3 cellular contexts compared by ENCODE assay signal in the genomic region with DNA sequence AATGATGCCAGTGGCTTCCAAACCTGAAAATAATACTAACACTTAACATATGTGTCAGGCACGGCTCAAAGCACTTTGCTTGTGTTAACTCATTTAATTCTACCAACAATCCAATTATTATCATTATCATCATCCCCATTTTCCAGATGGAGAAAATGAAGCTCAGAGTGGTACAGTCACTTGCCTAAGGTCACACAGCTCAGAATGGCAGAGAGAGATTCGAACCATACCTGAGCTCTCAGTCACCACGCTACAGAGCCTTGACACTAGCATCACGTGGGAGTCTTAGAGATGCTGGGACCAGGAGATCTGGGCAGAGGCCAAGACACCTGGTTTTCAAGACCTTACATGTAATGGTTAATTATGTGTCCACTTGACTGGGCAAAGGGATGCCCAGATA.
A peak's percentile ranks its signal among the peaks of the same experiment; 100 is the strongest.
TF ChIP-seq lines count a peak whose summit lies in the region.

No MANE protein-coding gene starts in this region.

TF ChIP-seq in SK-N-SH, 30 proteins besides CTCF, POLR2A, EP300 and RAD21:
- TF ChIP-seq MXI1 (IDR thresholded peaks at IDR 0.05; ENCODE audit: low read depth, low read length) (no peak), JUND (IDR thresholded peaks at IDR 0.05) (no peak), MEF2A (IDR thresholded peaks at IDR 0.05; ENCODE audit: borderline replicate concordance, low read depth) (no peak), NFIC (IDR thresholded peaks at IDR 0.05; ENCODE audit: borderline replicate concordance) (no peak), CHD2 (IDR thresholded peaks at IDR 0.05; ENCODE audit: low read length, partially characterized antibody) (no peak), TCF12 (IDR thresholded peaks at IDR 0.05) (no peak), YY1 (IDR thresholded peaks at IDR 0.05; ENCODE audit: low read depth) (no peak), POLR2AphosphoS5 (IDR thresholded peaks at IDR 0.05; ENCODE audit: low read depth, low read length) (no peak), GABPA (IDR thresholded peaks at IDR 0.05; ENCODE audit: low read depth) (no peak), FOXJ3 (CRISPR knock-in tag; IDR thresholded peaks at IDR 0.05) (no peak)
- TF ChIP-seq, protein P1, sequence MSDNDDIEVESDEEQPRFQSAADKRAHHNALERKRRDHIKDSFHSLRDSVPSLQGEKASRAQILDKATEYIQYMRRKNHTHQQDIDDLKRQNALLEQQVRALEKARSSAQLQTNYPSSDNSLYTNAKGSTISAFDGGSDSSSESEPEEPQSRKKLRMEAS (IDR thresholded peaks at IDR 0.05; ENCODE audit: low read depth): no peak
- TF ChIP-seq, protein P2, sequence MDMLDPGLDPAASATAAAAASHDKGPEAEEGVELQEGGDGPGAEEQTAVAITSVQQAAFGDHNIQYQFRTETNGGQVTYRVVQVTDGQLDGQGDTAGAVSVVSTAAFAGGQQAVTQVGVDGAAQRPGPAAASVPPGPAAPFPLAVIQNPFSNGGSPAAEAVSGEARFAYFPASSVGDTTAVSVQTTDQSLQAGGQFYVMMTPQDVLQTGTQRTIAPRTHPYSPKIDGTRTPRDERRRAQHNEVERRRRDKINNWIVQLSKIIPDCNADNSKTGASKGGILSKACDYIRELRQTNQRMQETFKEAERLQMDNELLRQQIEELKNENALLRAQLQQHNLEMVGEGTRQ (IDR thresholded peaks at IDR 0.05; ENCODE audit: borderline replicate concordance, low read depth, low read length): no peak
TF ChIP-seq in SK-N-SH: peak in this region for 0.

TF ChIP-seq in SK-N-SH treated with all-trans-retinoic acid at 6 μM for 48 hours, 23 proteins besides CTCF, POLR2A, EP300 and RAD21:
- TF ChIP-seq PPARA (CRISPR knock-in tag; IDR thresholded peaks at IDR 0.05; ENCODE audit: borderline replicate concordance) (no peak), SNAI2 (CRISPR knock-in tag; IDR thresholded peaks at IDR 0.05) (no peak), ZFP3 (CRISPR knock-in tag; IDR thresholded peaks at IDR 0.05) (no peak), CSDC2 (CRISPR knock-in tag; IDR thresholded peaks at IDR 0.05) (no peak), TCF4 (CRISPR knock-in tag; IDR thresholded peaks at IDR 0.05; ENCODE audit: borderline replicate concordance) (no peak), ISL1 (CRISPR knock-in tag; IDR thresholded peaks at IDR 0.05) (no peak)
- TF ChIP-seq, protein P3, sequence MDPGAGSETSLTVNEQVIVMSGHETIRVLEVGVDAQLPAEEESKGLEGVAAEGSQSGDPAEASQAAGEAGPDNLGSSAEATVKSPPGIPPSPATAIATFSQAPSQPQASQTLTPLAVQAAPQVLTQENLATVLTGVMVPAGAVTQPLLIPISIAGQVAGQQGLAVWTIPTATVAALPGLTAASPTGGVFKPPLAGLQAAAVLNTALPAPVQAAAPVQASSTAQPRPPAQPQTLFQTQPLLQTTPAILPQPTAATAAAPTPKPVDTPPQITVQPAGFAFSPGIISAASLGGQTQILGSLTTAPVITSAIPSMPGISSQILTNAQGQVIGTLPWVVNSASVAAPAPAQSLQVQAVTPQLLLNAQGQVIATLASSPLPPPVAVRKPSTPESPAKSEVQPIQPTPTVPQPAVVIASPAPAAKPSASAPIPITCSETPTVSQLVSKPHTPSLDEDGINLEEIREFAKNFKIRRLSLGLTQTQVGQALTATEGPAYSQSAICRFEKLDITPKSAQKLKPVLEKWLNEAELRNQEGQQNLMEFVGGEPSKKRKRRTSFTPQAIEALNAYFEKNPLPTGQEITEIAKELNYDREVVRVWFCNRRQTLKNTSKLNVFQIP (CRISPR knock-in tag; IDR thresholded peaks at IDR 0.05; ENCODE audit: borderline replicate concordance, low read depth): no peak

TF ChIP-seq in K562, 482 proteins besides CTCF, POLR2A, EP300 and RAD21:
- TF ChIP-seq KDM1A (IDR thresholded peaks at IDR 0.05) (peak in 1 of 2 experiments; percentile 25; a peak in 1 of 4 replicates), SMARCA5 (IDR thresholded peaks at IDR 0.05) (0 out of 2 replicates have a peak, but pooled peaks have one; percentile 17), SUPT5H (IDR thresholded peaks at IDR 0.05) (no peak), ADNP (tag; IDR thresholded peaks at IDR 0.05) (0 out of 2 replicates have a peak, but pooled peaks have one; percentile 36), RBM25 (IDR thresholded peaks at IDR 0.05; ENCODE audit: low read depth, low read length, severe bottlenecking) (no peak), ASH1L (IDR thresholded peaks at IDR 0.05; ENCODE audit: borderline replicate concordance, low read depth, partially characterized antibody) (no peak), BCOR (IDR thresholded peaks at IDR 0.05) (peak; percentile 63; the same call in 1 of the 2 replicates), ZFP36 (IDR thresholded peaks at IDR 0.05; ENCODE audit: low read depth, low read length, partially characterized antibody) (peak; percentile 65), PHTF2 (CRISPR knock-in tag; IDR thresholded peaks at IDR 0.05) (no peak), POLR2AphosphoS5 (IDR thresholded peaks at IDR 0.05; ENCODE audit: control insufficient read depth, insufficient read depth, low read depth, low read length) (peak; percentile 17; the same call in 1 of the 2 replicates)
- TF ChIP-seq, protein P4, sequence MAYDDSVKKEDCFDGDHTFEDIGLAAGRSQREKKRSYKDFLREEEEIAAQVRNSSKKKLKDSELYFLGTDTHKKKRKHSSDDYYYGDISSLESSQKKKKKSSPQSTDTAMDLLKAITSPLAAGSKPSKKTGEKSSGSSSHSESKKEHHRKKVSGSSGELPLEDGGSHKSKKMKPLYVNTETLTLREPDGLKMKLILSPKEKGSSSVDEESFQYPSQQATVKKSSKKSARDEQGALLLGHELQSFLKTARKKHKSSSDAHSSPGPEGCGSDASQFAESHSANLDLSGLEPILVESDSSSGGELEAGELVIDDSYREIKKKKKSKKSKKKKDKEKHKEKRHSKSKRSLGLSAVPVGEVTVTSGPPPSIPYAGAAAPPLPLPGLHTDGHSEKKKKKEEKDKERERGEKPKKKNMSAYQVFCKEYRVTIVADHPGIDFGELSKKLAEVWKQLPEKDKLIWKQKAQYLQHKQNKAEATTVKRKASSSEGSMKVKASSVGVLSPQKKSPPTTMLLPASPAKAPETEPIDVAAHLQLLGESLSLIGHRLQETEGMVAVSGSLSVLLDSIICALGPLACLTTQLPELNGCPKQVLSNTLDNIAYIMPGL (CRISPR knock-in tag; IDR thresholded peaks at IDR 0.05): no peak
